ENCODE assay signal across 24 cellular contexts in the genomic region with DNA sequence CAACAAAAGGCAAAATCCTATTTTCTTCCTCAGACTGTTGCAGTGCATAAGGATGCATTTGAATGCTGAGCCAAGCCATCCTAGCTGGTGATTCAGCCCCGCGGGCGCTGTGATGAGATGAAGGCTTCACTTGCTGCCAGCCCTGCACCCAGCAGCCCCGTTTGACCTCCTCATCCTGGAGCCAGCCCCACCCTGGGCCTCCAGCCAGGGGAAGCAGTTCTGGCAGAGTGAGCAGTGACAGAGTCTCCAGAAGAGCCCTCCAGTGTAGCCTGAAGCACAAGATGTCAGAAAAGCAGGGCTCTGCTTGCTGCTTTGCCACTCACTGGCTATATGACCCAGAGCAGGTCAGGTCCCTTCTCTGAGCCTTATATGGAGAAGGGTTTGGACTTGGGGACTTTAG.
DNase-seq lines count a peak whose midpoint lies in the region; FAIRE-seq and TF ChIP-seq lines count a peak whose summit lies in the region.
"Had no signal": no experiment of that assay in that cellular context is flagged by ENCODE, and none has a peak within 500 bp of the region (broad histone marks: within the 10 kb centered on the region; RNA-seq: fewer than 3 reads in every experiment).

No MANE protein-coding gene starts in this region.

- H3K4me3 Mint-ChIP-seq in glutamatergic neuron (ENCODE audit: unreplicated experiment) = no peak overlapping the region
- H3K4me3 Mint-ChIP-seq: activated CD4-positive, alpha-beta memory T cell treated with anti-CD3 and anti-CD28 coated beads for 36 hours; activated T-cell treated with anti-CD3 and anti-CD28 coated beads, Interleukin-2, amount 50 U/mL, for 24 hours; naive B cell; stimulated activated memory B cell treated with anti-CD40 and anti-IgM and Interleukin-4, amounts not matched to agents 10 μg/mL and 1 μg/mL and 100 μg/mL, for 72 hours had no signal

- H3K27me3 Mint-ChIP-seq in glutamatergic neuron (ENCODE audit: unreplicated experiment) = peaks cover 6% of the 10 kb centered on the region
- H3K27me3 Mint-ChIP-seq: activated CD4-positive, alpha-beta memory T cell treated with anti-CD3 and anti-CD28 coated beads for 36 hours; stimulated activated memory B cell treated with anti-CD40 and anti-IgM and Interleukin-4, amounts not matched to agents 10 μg/mL and 1 μg/mL and 100 μg/mL, for 72 hours had no signal

- H3K36me3 Mint-ChIP-seq in glutamatergic neuron (ENCODE audit: unreplicated experiment) = peaks cover 5% of the 10 kb centered on the region
- H3K36me3 Mint-ChIP-seq: activated CD4-positive, alpha-beta memory T cell treated with anti-CD3 and anti-CD28 coated beads for 36 hours; activated naive CD4-positive, alpha-beta T cell treated with anti-CD3 and anti-CD28 coated beads, Interleukin-2, amount 50 U/mL, for 72 hours; naive B cell; stimulated activated memory B cell treated with anti-CD40 and anti-IgM and Interleukin-4, amounts not matched to agents 10 μg/mL and 1 μg/mL and 100 μg/mL, for 72 hours had no signal

- FAIRE-seq in HTR-8/SVneo (lab: Jason Lieb, UNC) = no peak
- FAIRE-seq in GM19239 (lab: Jason Lieb, UNC) = no peak
- FAIRE-seq: TTC549 had no signal

- H3K4me3 ChIP-seq in smooth muscle cell = no peak overlapping the region
- H3K4me3 ChIP-seq: gastroesophageal sphincter, lung, tibial nerve had no signal

- no peak overlapping the region for H3K27ac ChIP-seq in smooth muscle cell (ENCODE audit: low read depth)
- H3K27ac ChIP-seq: gastroesophageal sphincter, KMS-11, tibial nerve had no signal

- TF ChIP-seq CTCF in glutamatergic neuron (IDR thresholded peaks at IDR 0.05; ENCODE audit: partially characterized antibody, unreplicated experiment) (no peak), smooth muscle cell (IDR thresholded peaks at IDR 0.05; ENCODE audit: borderline replicate concordance, insufficient read depth, poor library complexity, severe bottlenecking) (no peak)

- H3K27ac Mint-ChIP-seq in glutamatergic neuron (ENCODE audit: unreplicated experiment) = peak overlapping the region; percentile 45
- H3K27ac Mint-ChIP-seq: activated CD4-positive, alpha-beta memory T cell treated with anti-CD3 and anti-CD28 coated beads for 36 hours; activated naive CD4-positive, alpha-beta T cell treated with anti-CD3 and anti-CD28 coated beads, Interleukin-2, amount 50 U/mL, for 72 hours; activated T-cell treated with anti-CD3 and anti-CD28 coated beads, Interleukin-2, amount 50 U/mL, for 24 hours; naive B cell; stimulated activated memory B cell treated with anti-CD40 and anti-IgM and Interleukin-4, amounts not matched to agents 10 μg/mL and 1 μg/mL and 100 μg/mL, for 72 hours had no signal

- H3F3A ChIP-seq in smooth muscle cell (ENCODE audit: low read depth) = no peaks in the 10 kb centered on the region

- H4K20me1 ChIP-seq in smooth muscle cell (ENCODE audit: low read depth) = no peaks in the 10 kb centered on the region

- peak; percentile 37 for DNase-seq in NCI-H1092 (lab: John Stamatoyannopoulos, UW)
- peak; percentile 94 for DNase-seq in NCI-H446 treated with DMSO at 0.1 percent for 48 hours (lab: John Stamatoyannopoulos, UW)
- no peak for DNase-seq in glutamatergic neuron
- peak; percentile 17 for DNase-seq in occipital lobe (lab: John Stamatoyannopoulos, UW)
- DNase-seq in HTR-8/SVneo (ENCODE audit: insufficient read length, low spot score) = no peak
- no peak for DNase-seq in RPMI8226
- no peak for DNase-seq in smooth muscle cell (lab: John Stamatoyannopoulos, UW; ENCODE audit: unreplicated experiment)
- DNase-seq in GM19239 (ENCODE audit: insufficient read length, low spot score) = no peak
- DNase-seq: activated CD4-positive, alpha-beta memory T cell treated with anti-CD3 and anti-CD28 coated beads for 36 hours; activated T-cell treated with anti-CD3 and anti-CD28 coated beads, Interleukin-2, amount 50 U/mL, for 24 hours; AML-193; Calu3; erythroblast; naive B cell; NCI-H1436; NCI-H748 treated with DMSO at 0.1 percent for 48 hours; SW 1271 had no signal

- peaks cover 39% of the 10 kb centered on the region for H3K4me1 Mint-ChIP-seq in glutamatergic neuron (ENCODE audit: low read depth, unreplicated experiment)
- H3K4me1 Mint-ChIP-seq: naive B cell; stimulated activated memory B cell treated with anti-CD40 and anti-IgM and Interleukin-4, amounts not matched to agents 10 μg/mL and 1 μg/mL and 100 μg/mL, for 72 hours had no signal

- WGBS in smooth muscle cell (ENCODE audit: low lambda C conversion rate) = 71% methylated on average over 4 of the region's 4 CpGs

- peaks cover 13% of the 10 kb centered on the region for H3K9me3 Mint-ChIP-seq in glutamatergic neuron (ENCODE audit: unreplicated experiment)
- H3K9me3 Mint-ChIP-seq: activated CD4-positive, alpha-beta memory T cell treated with anti-CD3 and anti-CD28 coated beads for 36 hours; activated T-cell treated with anti-CD3 and anti-CD28 coated beads, Interleukin-2, amount 50 U/mL, for 24 hours; stimulated activated memory B cell treated with anti-CD40 and anti-IgM and Interleukin-4, amounts not matched to agents 10 μg/mL and 1 μg/mL and 100 μg/mL, for 72 hours had no signal

- peaks cover 88% of the 10 kb centered on the region for H3K27me3 ChIP-seq in smooth muscle cell (ENCODE audit: low read depth)
- H3K27me3 ChIP-seq: tibial nerve had no signal

- no peak overlapping the region for H3K9ac ChIP-seq in smooth muscle cell (ENCODE audit: low read depth)
- H3K9ac ChIP-seq: KMS-11 had no signal

- no peaks in the 10 kb centered on the region for H3K79me2 ChIP-seq in smooth muscle cell (ENCODE audit: low read depth)

- no peaks in the 10 kb centered on the region for H3K4me1 ChIP-seq in smooth muscle cell (ENCODE audit: low read depth)
- H3K4me1 ChIP-seq: tibial nerve had no signal

- no peaks in the 10 kb centered on the region for H3K36me3 ChIP-seq in smooth muscle cell (ENCODE audit: low read depth)
- H3K36me3 ChIP-seq: gastroesophageal sphincter, tibial nerve had no signal

- no peak overlapping the region for H3K4me2 ChIP-seq in smooth muscle cell
- H3K4me2 ChIP-seq: KMS-11 had no signal

- no peaks in the 10 kb centered on the region for H3K9me3 ChIP-seq in smooth muscle cell (replicated peaks; ENCODE audit: low read depth)
- H3K9me3 ChIP-seq: gastroesophageal sphincter, tibial nerve had no signal

- no peak overlapping the region for H2AFZ ChIP-seq in smooth muscle cell (ENCODE audit: low read depth)

Comparison
In these comparisons a context has a peak if more than half of its experiments do, and no peak if none do; other contexts are left out.
1. DNase-seq: peak in NCI-H1092 (single experiment), NCI-H446 treated with DMSO at 0.1 percent for 48 hours (single experiment) and occipital lobe (single experiment); none in glutamatergic neuron (single experiment), HTR-8/SVneo (single experiment), RPMI8226 (single experiment), smooth muscle cell (single experiment) and GM19239 (single experiment).